25 cellular contexts compared by ENCODE assay signal in the genomic region with DNA sequence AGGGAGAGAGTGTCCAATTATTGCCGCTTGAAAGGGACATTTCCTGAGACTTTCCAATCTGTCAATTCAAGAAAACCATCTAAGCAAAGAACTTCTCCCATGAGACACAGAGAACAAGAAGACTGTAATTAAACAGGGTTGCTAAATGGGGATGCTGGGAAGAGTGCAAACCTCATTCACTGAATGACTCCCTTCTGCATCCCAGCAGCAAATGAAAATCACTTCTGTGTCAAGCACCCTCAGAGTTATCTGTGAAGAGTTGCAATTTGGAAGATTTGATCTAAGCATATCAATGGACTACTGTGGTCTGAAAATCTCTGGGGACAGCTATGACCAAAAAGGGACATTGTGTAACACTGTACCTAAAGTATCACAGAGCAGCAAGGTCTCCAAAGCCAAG.
"Had no signal": no experiment of that assay in that cellular context is flagged by ENCODE, and none has a peak within 500 bp of the region (broad histone marks: within the 10 kb centered on the region; RNA-seq: fewer than 3 reads in every experiment).

No MANE protein-coding gene starts in this region.

- H3K9me3 Mint-ChIP-seq: activated CD4-positive, alpha-beta memory T cell treated with anti-CD3 and anti-CD28 coated beads, Interleukin-2, amount 10 ng/mL, durations not matched to agents 7 days and 5 days; activated naive CD4-positive, alpha-beta T cell treated with anti-CD3 and anti-CD28 coated beads, Interleukin-2, amount 50 U/mL, for 24 hours; activated T-helper 1 cell treated with anti-CD3 and anti-CD28 coated beads, Interleukin-12 subunit alpha, Interleukin-12 subunit beta, Interleukin-2, Interleukin-4 antibody, amounts not matched to agents 30 ng/mL and 10 ng/mL and 1 ng/mL, durations not matched to agents 14 hours and 24 hours and 36 hours; T-cell had no signal

- H3K27me3 ChIP-seq: breast epithelium had no signal

- ATAC-seq: activated CD4-positive, alpha-beta T cell treated with anti-CD3 and anti-CD28 coated beads for 36 hours; Panc1; Right ventricle myocardium inferior; T-cell had no signal

- H3K4me3 Mint-ChIP-seq: activated CD4-positive, alpha-beta memory T cell treated with anti-CD3 and anti-CD28 coated beads, Interleukin-2, amount 10 ng/mL, durations not matched to agents 7 days and 5 days; activated CD4-positive, alpha-beta T cell treated with anti-CD3 and anti-CD28 coated beads for 36 hours; activated naive CD4-positive, alpha-beta T cell treated with anti-CD3 and anti-CD28 coated beads, Interleukin-2, amount 50 U/mL, for 24 hours; activated T-helper 1 cell treated with anti-CD3 and anti-CD28 coated beads, Interleukin-12 subunit alpha, Interleukin-12 subunit beta, Interleukin-2, Interleukin-4 antibody, amounts not matched to agents 30 ng/mL and 10 ng/mL and 1 ng/mL, durations not matched to agents 14 hours and 24 hours and 36 hours; T-cell had no signal

- DNase-seq: activated CD4-positive, alpha-beta memory T cell treated with anti-CD3 and anti-CD28 coated beads, Interleukin-2, amount 10 ng/mL, durations not matched to agents 7 days and 5 days; activated CD4-positive, alpha-beta T cell treated with anti-CD3 and anti-CD28 coated beads for 36 hours; activated CD4-positive, alpha-beta T cell treated with anti-CD3 and anti-CD28 coated beads, Interleukin-2, amount 50 U/mL, for 1 hour; activated effector memory CD4-positive, alpha-beta T cell treated with Interleukin-2 at 50 U/mL for 16 hours; activated naive CD4-positive, alpha-beta T cell; aorta; caudate nucleus; Karpas-422; MM.1S; NCI-H1105 treated with DMSO at 0.1 percent for 48 hours; NCI-H1436 treated with DMSO at 0.1 percent for 48 hours; NCI-H187 treated with DMSO at 0.1 percent for 48 hours; NCI-H510A treated with DMSO at 0.1 percent for 48 hours; NCI-H69; NK-92 treated with Interleukin-12 subunit alpha and Interleukin-12 subunit beta, amount 100 ng/mL, for 24 hours; OCI-M1; RPMI8226; T-cell had no signal

- H3K4me3 ChIP-seq: breast epithelium, SK-N-MC had no signal

- H3K27ac Mint-ChIP-seq: activated CD4-positive, alpha-beta memory T cell treated with anti-CD3 and anti-CD28 coated beads, Interleukin-2, amount 10 ng/mL, durations not matched to agents 7 days and 5 days; activated CD4-positive, alpha-beta T cell treated with anti-CD3 and anti-CD28 coated beads for 36 hours; activated naive CD4-positive, alpha-beta T cell treated with anti-CD3 and anti-CD28 coated beads, Interleukin-2, amount 50 U/mL, for 24 hours; activated T-helper 1 cell treated with anti-CD3 and anti-CD28 coated beads, Interleukin-12 subunit alpha, Interleukin-12 subunit beta, Interleukin-2, Interleukin-4 antibody, amounts not matched to agents 30 ng/mL and 10 ng/mL and 1 ng/mL, durations not matched to agents 14 hours and 24 hours and 36 hours; T-cell had no signal

- H3K27ac ChIP-seq: breast epithelium, SK-N-MC, VCaP had no signal

- H3K9me3 ChIP-seq: breast epithelium had no signal

- H3K27me3 Mint-ChIP-seq: activated CD4-positive, alpha-beta memory T cell treated with anti-CD3 and anti-CD28 coated beads, Interleukin-2, amount 10 ng/mL, durations not matched to agents 7 days and 5 days; activated CD4-positive, alpha-beta T cell treated with anti-CD3 and anti-CD28 coated beads for 36 hours; activated naive CD4-positive, alpha-beta T cell treated with anti-CD3 and anti-CD28 coated beads, Interleukin-2, amount 50 U/mL, for 24 hours; T-cell had no signal
